16 cellular contexts compared by ENCODE assay signal in the genomic region with DNA sequence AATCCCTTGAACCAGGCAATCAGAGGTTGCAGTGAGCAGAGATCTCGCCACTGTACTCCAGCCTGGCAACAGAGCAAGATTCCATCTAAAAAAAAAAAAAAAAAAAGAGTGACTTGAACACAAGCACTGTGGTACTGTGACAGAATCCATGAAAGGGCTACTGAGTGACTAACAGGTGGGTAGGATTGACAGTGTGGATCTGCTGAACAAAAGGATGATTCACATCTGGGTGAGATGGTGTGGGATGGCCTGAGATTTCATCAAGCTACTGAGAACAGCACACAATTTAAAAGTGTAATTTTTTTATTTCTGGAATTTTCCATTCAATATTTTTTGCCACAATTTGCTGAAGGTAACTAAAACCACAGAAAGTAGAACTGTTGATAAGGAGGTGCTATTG. TPM values are rescaled to one million over a fixed set of nuclear protein-coding genes. Genes with fewer than 3 reads are reported as not detected.
A peak's percentile ranks its signal among the peaks of the same experiment; 100 is the strongest.
DNase-seq lines count a peak whose midpoint lies in the region; ATAC-seq, FAIRE-seq and TF ChIP-seq lines count a peak whose summit lies in the region.
"Had no signal": no experiment of that assay in that cellular context is flagged by ENCODE, and none has a peak within 500 bp of the region (broad histone marks: within the 10 kb centered on the region; RNA-seq: fewer than 3 reads in every experiment).

No MANE protein-coding gene starts in this region.

- peak; percentile 100 for ATAC-seq in stimulated activated naive CD8-positive, alpha-beta T cell treated with anti-CD3 and anti-CD28 coated beads, Interleukin-15, amount 100 ng/mL, for 72 hours
- ATAC-seq in upper lobe of right lung (no peak), HG03439 (IDR thresholded peaks at IDR 0.05; ENCODE audit: unreplicated experiment) (no peak), WTC11 (no peak)
- ATAC-seq: left colon, right cardiac atrium had no signal

- H3K27me3 Mint-ChIP-seq in stimulated activated naive CD8-positive, alpha-beta T cell treated with anti-CD3 and anti-CD28 coated beads, Interleukin-15, amount 100 ng/mL, for 72 hours: peaks cover under 1% of the 10 kb centered on the region
- no peaks in the 10 kb centered on the region for H3K27me3 Mint-ChIP-seq in WTC11 (ENCODE audit: low read depth)

- H3K27me3 ChIP-seq in bronchial epithelial cell (ENCODE audit: control insufficient read depth, insufficient read depth, low read length) (no peaks in the 10 kb centered on the region), upper lobe of right lung (no peaks in the 10 kb centered on the region)
- H3K27me3 ChIP-seq: neutrophil, transverse colon had no signal

- POLR2A ChIA-PET in WTC11 (lab: Charles Lee): interaction anchor here (0.7 kb wide), 1 partner anchor 40 kb away, joined by 4 read pairs; no protein-coding TSS in a partner anchor

- CTCF ChIA-PET in WTC11 (lab: Charles Lee): no interaction called here

- intact Hi-C loops in upper lobe of right lung (cut with DNase I): no loop called here

- H3K4me3 ChIP-seq in bronchial epithelial cell (ENCODE audit: low read depth, low read length) (no peak overlapping the region), upper lobe of right lung (no peak overlapping the region)
- H3K4me3 ChIP-seq: transverse colon had no signal

- H3K36me3 ChIP-seq in bronchial epithelial cell (ENCODE audit: control insufficient read depth, insufficient read depth, low read length) (no peaks in the 10 kb centered on the region), upper lobe of right lung (no peaks in the 10 kb centered on the region)
- H3K36me3 ChIP-seq: neutrophil, transverse colon had no signal

- H3K4me1 Mint-ChIP-seq in stimulated activated naive CD8-positive, alpha-beta T cell treated with anti-CD3 and anti-CD28 coated beads, Interleukin-15, amount 100 ng/mL, for 72 hours: peaks cover 15% of the 10 kb centered on the region
- peaks cover 11% of the 10 kb centered on the region for H3K4me1 Mint-ChIP-seq in WTC11
- H3K4me1 Mint-ChIP-seq: B cell had no signal

- H3K4me3 Mint-ChIP-seq in stimulated activated naive CD8-positive, alpha-beta T cell treated with anti-CD3 and anti-CD28 coated beads, Interleukin-15, amount 100 ng/mL, for 72 hours: no peak overlapping the region
- H3K4me3 Mint-ChIP-seq in WTC11: no peak overlapping the region
- H3K4me3 Mint-ChIP-seq: B cell had no signal

- H3K27ac Mint-ChIP-seq in stimulated activated naive CD8-positive, alpha-beta T cell treated with anti-CD3 and anti-CD28 coated beads, Interleukin-15, amount 100 ng/mL, for 72 hours: no peak overlapping the region
- no peak overlapping the region for H3K27ac Mint-ChIP-seq in WTC11
- H3K27ac Mint-ChIP-seq: B cell had no signal

- H3K27ac ChIP-seq in upper lobe of right lung: no peak overlapping the region
- H3K27ac ChIP-seq: neutrophil, transverse colon had no signal

- H3K9me3 ChIP-seq in upper lobe of right lung: no peaks in the 10 kb centered on the region
- H3K9me3 ChIP-seq: neutrophil, transverse colon had no signal

- H3K9me3 Mint-ChIP-seq in stimulated activated naive CD8-positive, alpha-beta T cell treated with anti-CD3 and anti-CD28 coated beads, Interleukin-15, amount 100 ng/mL, for 72 hours: no peaks in the 10 kb centered on the region
- no peaks in the 10 kb centered on the region for H3K9me3 Mint-ChIP-seq in WTC11

- TF ChIP-seq CTCF in bronchial epithelial cell (IDR thresholded peaks at IDR 0.05; ENCODE audit: insufficient read depth, low read length, severe bottlenecking) (no peak), upper lobe of right lung (IDR thresholded peaks at IDR 0.05) (no peak), WTC11 (IDR thresholded peaks at IDR 0.05) (no peak)

- FAIRE-seq in bronchial epithelial cell (lab: Jason Lieb, UNC): no peak
- FAIRE-seq: D721Med had no signal

- DNase-seq in stimulated activated CD4-positive, alpha-beta T cell treated with anti-CD3 and anti-CD28 coated beads, Interleukin-15, amount 100 ng/mL, for 24 hours: peak; percentile 54
- DNase-seq in stimulated activated CD4-positive, alpha-beta T cell treated with anti-CD3 and anti-CD28 coated beads, Interleukin-12 subunit alpha, Interleukin-12 subunit beta, amount 100 ng/mL, for 4 hours: no peak
- DNase-seq in RKO (ENCODE audit: low spot score) (peak; percentile 51), bronchial epithelial cell (ENCODE audit: low read depth) (peak; percentile 82), upper lobe of right lung (no peak), WTC11 (ENCODE audit: low spot score) (no peak)
- DNase-seq in stimulated activated naive CD8-positive, alpha-beta T cell treated with anti-CD3 and anti-CD28 coated beads, Interleukin-15, amount 100 ng/mL, for 72 hours: peak in 1 of 2 donors; percentile 43
- DNase-seq: amygdala, left colon, NCI-H1694 treated with DMSO at 0.1 percent for 48 hours, right cardiac atrium, transverse colon had no signal

- H3K36me3 Mint-ChIP-seq in WTC11: no peaks in the 10 kb centered on the region

- peaks cover 7% of the 10 kb centered on the region for H3K4me1 ChIP-seq in upper lobe of right lung

TF ChIP-seq in WTC11, 78 proteins besides CTCF, POLR2A, EP300 and RAD21 (continues in another document):
- TF ChIP-seq RORB (CRISPR knock-in tag; IDR thresholded peaks at IDR 0.05): no peak
- TF ChIP-seq NFATC4 (CRISPR knock-in tag; IDR thresholded peaks at IDR 0.05): no peak
- no peak for TF ChIP-seq SP1 (CRISPR knock-in tag; conservative IDR thresholded peaks at IDR 0.05)
- TF ChIP-seq, protein P1, sequence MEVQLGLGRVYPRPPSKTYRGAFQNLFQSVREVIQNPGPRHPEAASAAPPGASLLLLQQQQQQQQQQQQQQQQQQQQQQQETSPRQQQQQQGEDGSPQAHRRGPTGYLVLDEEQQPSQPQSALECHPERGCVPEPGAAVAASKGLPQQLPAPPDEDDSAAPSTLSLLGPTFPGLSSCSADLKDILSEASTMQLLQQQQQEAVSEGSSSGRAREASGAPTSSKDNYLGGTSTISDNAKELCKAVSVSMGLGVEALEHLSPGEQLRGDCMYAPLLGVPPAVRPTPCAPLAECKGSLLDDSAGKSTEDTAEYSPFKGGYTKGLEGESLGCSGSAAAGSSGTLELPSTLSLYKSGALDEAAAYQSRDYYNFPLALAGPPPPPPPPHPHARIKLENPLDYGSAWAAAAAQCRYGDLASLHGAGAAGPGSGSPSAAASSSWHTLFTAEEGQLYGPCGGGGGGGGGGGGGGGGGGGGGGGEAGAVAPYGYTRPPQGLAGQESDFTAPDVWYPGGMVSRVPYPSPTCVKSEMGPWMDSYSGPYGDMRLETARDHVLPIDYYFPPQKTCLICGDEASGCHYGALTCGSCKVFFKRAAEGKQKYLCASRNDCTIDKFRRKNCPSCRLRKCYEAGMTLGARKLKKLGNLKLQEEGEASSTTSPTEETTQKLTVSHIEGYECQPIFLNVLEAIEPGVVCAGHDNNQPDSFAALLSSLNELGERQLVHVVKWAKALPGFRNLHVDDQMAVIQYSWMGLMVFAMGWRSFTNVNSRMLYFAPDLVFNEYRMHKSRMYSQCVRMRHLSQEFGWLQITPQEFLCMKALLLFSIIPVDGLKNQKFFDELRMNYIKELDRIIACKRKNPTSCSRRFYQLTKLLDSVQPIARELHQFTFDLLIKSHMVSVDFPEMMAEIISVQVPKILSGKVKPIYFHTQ (CRISPR knock-in tag; IDR thresholded peaks at IDR 0.05): no peak
- no peak for TF ChIP-seq CBFB (CRISPR knock-in tag; IDR thresholded peaks at IDR 0.05; ENCODE audit: low read depth)
- TF ChIP-seq ETV6 (CRISPR knock-in tag; IDR thresholded peaks at IDR 0.05): no peak
- TF ChIP-seq, protein P2, sequence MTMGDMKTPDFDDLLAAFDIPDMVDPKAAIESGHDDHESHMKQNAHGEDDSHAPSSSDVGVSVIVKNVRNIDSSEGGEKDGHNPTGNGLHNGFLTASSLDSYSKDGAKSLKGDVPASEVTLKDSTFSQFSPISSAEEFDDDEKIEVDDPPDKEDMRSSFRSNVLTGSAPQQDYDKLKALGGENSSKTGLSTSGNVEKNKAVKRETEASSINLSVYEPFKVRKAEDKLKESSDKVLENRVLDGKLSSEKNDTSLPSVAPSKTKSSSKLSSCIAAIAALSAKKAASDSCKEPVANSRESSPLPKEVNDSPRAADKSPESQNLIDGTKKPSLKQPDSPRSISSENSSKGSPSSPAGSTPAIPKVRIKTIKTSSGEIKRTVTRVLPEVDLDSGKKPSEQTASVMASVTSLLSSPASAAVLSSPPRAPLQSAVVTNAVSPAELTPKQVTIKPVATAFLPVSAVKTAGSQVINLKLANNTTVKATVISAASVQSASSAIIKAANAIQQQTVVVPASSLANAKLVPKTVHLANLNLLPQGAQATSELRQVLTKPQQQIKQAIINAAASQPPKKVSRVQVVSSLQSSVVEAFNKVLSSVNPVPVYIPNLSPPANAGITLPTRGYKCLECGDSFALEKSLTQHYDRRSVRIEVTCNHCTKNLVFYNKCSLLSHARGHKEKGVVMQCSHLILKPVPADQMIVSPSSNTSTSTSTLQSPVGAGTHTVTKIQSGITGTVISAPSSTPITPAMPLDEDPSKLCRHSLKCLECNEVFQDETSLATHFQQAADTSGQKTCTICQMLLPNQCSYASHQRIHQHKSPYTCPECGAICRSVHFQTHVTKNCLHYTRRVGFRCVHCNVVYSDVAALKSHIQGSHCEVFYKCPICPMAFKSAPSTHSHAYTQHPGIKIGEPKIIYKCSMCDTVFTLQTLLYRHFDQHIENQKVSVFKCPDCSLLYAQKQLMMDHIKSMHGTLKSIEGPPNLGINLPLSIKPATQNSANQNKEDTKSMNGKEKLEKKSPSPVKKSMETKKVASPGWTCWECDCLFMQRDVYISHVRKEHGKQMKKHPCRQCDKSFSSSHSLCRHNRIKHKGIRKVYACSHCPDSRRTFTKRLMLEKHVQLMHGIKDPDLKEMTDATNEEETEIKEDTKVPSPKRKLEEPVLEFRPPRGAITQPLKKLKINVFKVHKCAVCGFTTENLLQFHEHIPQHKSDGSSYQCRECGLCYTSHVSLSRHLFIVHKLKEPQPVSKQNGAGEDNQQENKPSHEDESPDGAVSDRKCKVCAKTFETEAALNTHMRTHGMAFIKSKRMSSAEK (CRISPR knock-in tag; IDR thresholded peaks at IDR 0.05; ENCODE audit: borderline replicate concordance): no peak

RNA-seq across cellular contexts. Expression of a gene that starts 13.3 kb away (rescaled TPM):
- total RNA-seq in bronchial epithelial cell: 87.7 and 104 TPM in 2 replicates
- total RNA-seq in upper lobe of right lung: 77.4 TPM
- 72.8 to 88.5 TPM (median 77.1 TPM) in 3 replicates for total RNA-seq in WTC11 (2021)

Comparison
In these comparisons a context has a peak if more than half of its experiments do, and no peak if none do; other contexts are left out.
1. DNase-seq: peak in stimulated activated CD4-positive, alpha-beta T cell treated with anti-CD3 and anti-CD28 coated beads, Interleukin-15, amount 100 ng/mL, for 24 hours (single experiment), RKO (single experiment) and bronchial epithelial cell (single experiment); none in stimulated activated CD4-positive, alpha-beta T cell treated with anti-CD3 and anti-CD28 coated beads, Interleukin-12 subunit alpha, Interleukin-12 subunit beta, amount 100 ng/mL, for 4 hours (single experiment), upper lobe of right lung (single experiment) and WTC11 (single experiment).